In genomic region chr2:129877795-129878775, GRCh38 we compare ENCODE assay signal across 8 cellular contexts.
DNase-seq lines count a peak whose midpoint lies in the region; ATAC-seq and TF ChIP-seq lines count a peak whose summit lies in the region.

No MANE protein-coding gene starts in this region.

- TF ChIP-seq RAD21 in IMR-90 (IDR thresholded peaks at IDR 0.05; ENCODE audit: low read length): no peak

- H3K4me2 ChIP-seq in IMR-90 (ENCODE audit: low read depth, low read length): peak overlapping the region; percentile 58

- no peak overlapping the region for H3K27ac Mint-ChIP-seq in activated T-helper 1 cell treated with anti-CD3 and anti-CD28 coated beads, Interleukin-12 subunit alpha, Interleukin-12 subunit beta, Interleukin-2, Interleukin-4 antibody, amounts not matched to agents 30 ng/mL and 10 ng/mL and 1 ng/mL, durations not matched to agents 14 hours and 24 hours and 36 hours

- H2BK20ac ChIP-seq in IMR-90 (ENCODE audit: low read depth, low read length): no peak overlapping the region

- CTCF ChIA-PET in BJ (lab: Yijun Ruan, JAX) (no interaction called here), IMR-90 (lab: Yijun Ruan, JAX) (no interaction called here)

- H2BK120ac ChIP-seq in IMR-90 (ENCODE audit: low read depth, low read length): no peak overlapping the region

- no peak for TF ChIP-seq CTCF in BJ (IDR thresholded peaks at IDR 0.05; ENCODE audit: insufficient read depth, low read depth, low read length)
- TF ChIP-seq CTCF in IMR-90 (conservative IDR thresholded peaks at IDR 0.05; ENCODE audit: low read depth, low read length): no peak
- no peak for TF ChIP-seq CTCF in omental fat pad (IDR thresholded peaks at IDR 0.05)

- peak overlapping the region; percentile 16 for H2AFZ ChIP-seq in IMR-90 (replicated peaks; ENCODE audit: low read length, poor library complexity)

- no peak overlapping the region for H4K5ac ChIP-seq in IMR-90 (ENCODE audit: low read depth, low read length)

- no peak overlapping the region for H3K9ac ChIP-seq in IMR-90 (ENCODE audit: low read depth, low read length)

- no peak overlapping the region for H2BK15ac ChIP-seq in IMR-90 (ENCODE audit: low read depth, low read length)

- H3K4ac ChIP-seq in IMR-90 (ENCODE audit: low read depth, low read length): no peak overlapping the region

- 18% methylated on average over 20 of the region's 50 CpGs; no CpG with 5 or more reads in 1 of the 2 experiments for WGBS in IMR-90 (ENCODE audit: extremely low coverage in 2 of 2, insufficient read length in 1 of 2), 2 experiments

- H4K8ac ChIP-seq in IMR-90 (ENCODE audit: low read depth in 2 of 2, low read length in 2 of 2): no peak overlapping the region

- in situ Hi-C loops in IMR-90 (cut with MboI; ENCODE audit: low sequenced_read_pairs): no loop called here

- no peak overlapping the region for H2AK9ac ChIP-seq in IMR-90 (replicated peaks; ENCODE audit: low read depth, low read length, poor library complexity)

- peak; percentile 6 for ATAC-seq in GM19025 (IDR thresholded peaks at IDR 0.05; ENCODE audit: low read depth, unreplicated experiment)
- peak; percentile 63 for ATAC-seq in IMR-90 (ENCODE audit: low read depth)
- ATAC-seq in omental fat pad (ENCODE audit: low FRiP score): peak; percentile 82

- no peak overlapping the region for H3K23ac ChIP-seq in IMR-90 (ENCODE audit: low read depth, low read length)

- H3K4me1 ChIP-seq in IMR-90 (ENCODE audit: control insufficient read depth, insufficient read depth, low read length): no peaks in the 10 kb centered on the region

- H2AK5ac ChIP-seq in IMR-90 (ENCODE audit: low read depth, low read length): no peak overlapping the region

- no peak overlapping the region for H3K56ac ChIP-seq in IMR-90 (ENCODE audit: extremely low read depth, insufficient read depth, low read length)

- no peak overlapping the region for H3K27ac ChIP-seq in IMR-90 (ENCODE audit: insufficient read depth, low read length)

- no peak overlapping the region for H3K14ac ChIP-seq in IMR-90 (replicated peaks; ENCODE audit: low read depth, low read length)

- dilution Hi-C loops in IMR-90 (cut with HindIII; ENCODE audit: low sequenced_read_pairs, unreplicated experiment): no loop called here

- H3K27me3 Mint-ChIP-seq in activated T-helper 1 cell treated with anti-CD3 and anti-CD28 coated beads, Interleukin-12 subunit alpha, Interleukin-12 subunit beta, Interleukin-2, Interleukin-4 antibody, amounts not matched to agents 30 ng/mL and 10 ng/mL and 1 ng/mL, durations not matched to agents 14 hours and 24 hours and 36 hours (ENCODE audit: insufficient read depth): peaks cover 4% of the 10 kb centered on the region

- no peaks in the 10 kb centered on the region; the same call in 1 of the 2 replicates for H4K20me1 ChIP-seq in IMR-90 (ENCODE audit: insufficient read depth, low read length)

- H3K36me3 ChIP-seq in BJ (ENCODE audit: control insufficient read depth, insufficient read depth, low read length): no peaks in the 10 kb centered on the region
- H3K36me3 ChIP-seq in IMR-90 (ENCODE audit: control insufficient read depth, insufficient read depth, low read length): no peaks in the 10 kb centered on the region

- POLR2A ChIA-PET in BJ (lab: Charles Lee): no interaction called here
- POLR2A ChIA-PET in IMR-90 (lab: Charles Lee; ENCODE audit: unreplicated experiment): no interaction called here

- H3K4me3 ChIP-seq in BJ (ENCODE audit: low read depth, low read length) (peak overlapping the region; percentile 32), IMR-90 (ENCODE audit: insufficient read depth, low read depth, low read length) (peak overlapping the region; percentile 40)

- H3K27me3 ChIP-seq in BJ (ENCODE audit: control insufficient read depth, insufficient read depth, low read length): no peaks in the 10 kb centered on the region
- H3K27me3 ChIP-seq in IMR-90 (ENCODE audit: control insufficient read depth, insufficient read depth, low read length): no peaks in the 10 kb centered on the region

- H3K4me3 Mint-ChIP-seq in activated T-helper 1 cell treated with anti-CD3 and anti-CD28 coated beads, Interleukin-12 subunit alpha, Interleukin-12 subunit beta, Interleukin-2, Interleukin-4 antibody, amounts not matched to agents 30 ng/mL and 10 ng/mL and 1 ng/mL, durations not matched to agents 14 hours and 24 hours and 36 hours: peak overlapping the region; percentile 56

- no peak overlapping the region for H3K18ac ChIP-seq in IMR-90 (ENCODE audit: low read depth, low read length)

- no peak overlapping the region for H2BK5ac ChIP-seq in IMR-90 (ENCODE audit: low read depth, low read length, poor library complexity, severe bottlenecking)

- no peak for TF ChIP-seq POLR2A in IMR-90 (IDR thresholded peaks at IDR 0.05; ENCODE audit: low read depth, low read length)

- DNase-seq in BJ (ENCODE audit: low read depth): no peak
- peak; percentile 51 for DNase-seq in IMR-90
- no peak for DNase-seq in activated T-helper 1 cell treated with anti-CD3 and anti-CD28 coated beads, Interleukin-12 subunit alpha, Interleukin-12 subunit beta, Interleukin-2, Interleukin-4 antibody, amounts not matched to agents 30 ng/mL and 10 ng/mL and 1 ng/mL, durations not matched to agents 14 hours and 24 hours and 36 hours (ENCODE audit: low spot score)
- peak in 41 of 42 donors; percentile 14 to 76 (median 45) for DNase-seq in head of caudate nucleus
- no peak for DNase-seq in omental fat pad (ENCODE audit: low spot score)
- DNase-seq in NCI-H226: no peak
- no peak for DNase-seq in activated CD4-positive, alpha-beta T cell treated with anti-CD3 and anti-CD28 coated beads, Interleukin-2, amount 50 U/mL, for 48 hours

- no peaks in the 10 kb centered on the region for H3K9me3 ChIP-seq in IMR-90 (ENCODE audit: control insufficient read depth, insufficient read depth, low read length)

- H3K79me1 ChIP-seq in IMR-90 (ENCODE audit: low read depth in 1 of 2, low read length in 2 of 2): no peaks in the 10 kb centered on the region

- intact Hi-C loops in IMR-90 (cut with micrococcal nuclease): no loop called here
- intact Hi-C loops in activated T-helper 1 cell treated with anti-CD3 and anti-CD28 coated beads, Interleukin-12 subunit alpha, Interleukin-12 subunit beta, Interleukin-2, Interleukin-4 antibody, amounts not matched to agents 30 ng/mL and 10 ng/mL and 1 ng/mL, durations not matched to agents 14 hours and 24 hours and 36 hours (cut with micrococcal nuclease): loop anchor here (1.0 to 5.0 kb wide), 3 partner anchors 304 to 464 kb away; partner anchors contain the start of genes IMP4, MZT2B and SMPD4
- intact Hi-C loops in head of caudate nucleus (cut with DNase I): loop anchor here (5.0 to 10.0 kb wide), 2 partner anchors 44 to 1563 kb away; partner anchors contain the start of gene HS6ST1

- peaks cover 9% of the 10 kb centered on the region for H3K4me1 Mint-ChIP-seq in activated T-helper 1 cell treated with anti-CD3 and anti-CD28 coated beads, Interleukin-12 subunit alpha, Interleukin-12 subunit beta, Interleukin-2, Interleukin-4 antibody, amounts not matched to agents 30 ng/mL and 10 ng/mL and 1 ng/mL, durations not matched to agents 14 hours and 24 hours and 36 hours (ENCODE audit: low read depth)

- no TSS peak for BruUV-seq in IMR-90 (replicated peaks; lab: Mats Ljungman, UMichigan)

- H3K36me3 Mint-ChIP-seq in activated T-helper 1 cell treated with anti-CD3 and anti-CD28 coated beads, Interleukin-12 subunit alpha, Interleukin-12 subunit beta, Interleukin-2, Interleukin-4 antibody, amounts not matched to agents 30 ng/mL and 10 ng/mL and 1 ng/mL, durations not matched to agents 14 hours and 24 hours and 36 hours (ENCODE audit: low read depth): no peaks in the 10 kb centered on the region

- H3K9me3 Mint-ChIP-seq in activated T-helper 1 cell treated with anti-CD3 and anti-CD28 coated beads, Interleukin-12 subunit alpha, Interleukin-12 subunit beta, Interleukin-2, Interleukin-4 antibody, amounts not matched to agents 30 ng/mL and 10 ng/mL and 1 ng/mL, durations not matched to agents 14 hours and 24 hours and 36 hours: no peaks in the 10 kb centered on the region

- H3K9me1 ChIP-seq in IMR-90 (ENCODE audit: insufficient read depth, low read length): no peaks in the 10 kb centered on the region

- H4K91ac ChIP-seq in IMR-90 (ENCODE audit: insufficient read depth, low read depth, low read length): no peak overlapping the region

TF ChIP-seq in IMR-90, 13 proteins besides CTCF, POLR2A, EP300 and RAD21:
- TF ChIP-seq ELK1 (IDR thresholded peaks at IDR 0.05; ENCODE audit: borderline replicate concordance, low read depth, low read length) (no peak), MAFK (IDR thresholded peaks at IDR 0.05; ENCODE audit: low read depth, low read length) (no peak), NFE2L2 (IDR thresholded peaks at IDR 0.05; ENCODE audit: low read depth, low read length) (no peak), MAZ (IDR thresholded peaks at IDR 0.05; ENCODE audit: borderline replicate concordance, low read depth, low read length) (no peak), RFX5 (IDR thresholded peaks at IDR 0.05; ENCODE audit: low read depth, low read length) (no peak)

Comparison
In these comparisons a context has a peak if more than half of its experiments do, and no peak if none do; other contexts are left out.
1. DNase-seq: peak in IMR-90 (single experiment) and head of caudate nucleus (41 of 42); none in BJ (single experiment), activated T-helper 1 cell treated with anti-CD3 and anti-CD28 coated beads, Interleukin-12 subunit alpha, Interleukin-12 subunit beta, Interleukin-2, Interleukin-4 antibody, amounts not matched to agents 30 ng/mL and 10 ng/mL and 1 ng/mL, durations not matched to agents 14 hours and 24 hours and 36 hours (single experiment), omental fat pad (single experiment), NCI-H226 (single experiment) and activated CD4-positive, alpha-beta T cell treated with anti-CD3 and anti-CD28 coated beads, Interleukin-2, amount 50 U/mL, for 48 hours (0 of 2).
2. ATAC-seq: peak in every context shown above with its lines; median percentile 82 in omental fat pad; 63 in IMR-90; 6 in GM19025.